12 cellular contexts compared by ENCODE assay signal in the genomic region with DNA sequence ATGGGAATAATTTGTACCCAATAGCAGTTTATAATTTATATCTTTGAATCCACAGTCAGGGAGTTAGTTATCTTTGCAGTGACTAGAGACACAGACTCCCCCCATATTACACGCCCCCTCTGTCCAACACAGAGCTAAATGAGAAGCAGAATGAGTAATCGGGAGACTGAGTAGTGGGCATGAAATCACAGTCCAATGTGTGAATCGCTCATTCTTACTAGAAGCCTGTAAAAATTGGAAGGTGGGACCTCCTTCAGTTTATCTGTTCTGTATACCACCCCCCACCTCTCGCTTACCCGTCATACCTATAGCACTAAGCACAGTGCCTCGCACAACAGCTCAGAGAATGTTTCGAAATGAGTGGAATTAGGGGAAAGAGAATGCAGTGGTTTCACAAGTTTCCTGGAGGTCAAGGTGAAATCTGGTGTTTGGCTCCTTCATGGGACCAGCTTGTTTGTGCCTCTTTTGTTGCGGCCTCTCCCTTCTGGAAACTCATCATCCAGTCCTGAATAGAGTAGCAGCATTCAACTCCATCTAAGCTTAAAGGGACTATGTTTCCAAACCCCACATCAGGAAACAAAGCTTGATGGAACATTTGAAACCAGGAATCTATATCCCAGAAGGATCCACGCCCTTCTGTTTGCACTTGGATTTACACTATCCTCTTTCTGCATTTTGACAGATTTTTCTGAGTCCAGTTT. TPM values are rescaled to one million over a fixed set of nuclear protein-coding genes. Genes with fewer than 3 reads are reported as not detected.
DNase-seq lines count a peak whose midpoint lies in the region; TF ChIP-seq lines count a peak whose summit lies in the region.
"Had no signal": no experiment of that assay in that cellular context is flagged by ENCODE, and none has a peak within 500 bp of the region (broad histone marks: within the 10 kb centered on the region; RNA-seq: fewer than 3 reads in every experiment).

No MANE protein-coding gene starts in this region.

- intact Hi-C loops in thyroid gland (cut with DNase I): no loop called here

- no peaks in the 10 kb centered on the region for H3K9me3 ChIP-seq in cardiac muscle cell (ENCODE audit: low read depth)
- no peaks in the 10 kb centered on the region for H3K9me3 ChIP-seq in right atrium auricular region
- H3K9me3 ChIP-seq in HUES64 (ENCODE audit: insufficient read depth, low read depth, low read length): no peaks in the 10 kb centered on the region
- H3K9me3 ChIP-seq in thyroid gland: no peaks in the 10 kb centered on the region
- H3K9me3 ChIP-seq: BLaER1, sigmoid colon had no signal

- H3K4me3 ChIP-seq in cardiac muscle cell: no peak overlapping the region
- H3K4me3 ChIP-seq in right atrium auricular region: no peak overlapping the region
- no peak overlapping the region for H3K4me3 ChIP-seq in HUES64 (ENCODE audit: low read length)
- no peak overlapping the region for H3K4me3 ChIP-seq in choroid plexus epithelial cell (ENCODE audit: low read depth, low read length)
- H3K4me3 ChIP-seq in thyroid gland (replicated peaks in 1 of 3): no peak overlapping the region
- H3K4me3 ChIP-seq: BLaER1, sigmoid colon had no signal

- H3K27ac ChIP-seq in cardiac muscle cell: peak overlapping the region; percentile 49
- no peak overlapping the region for H3K27ac ChIP-seq in right atrium auricular region
- H3K27ac ChIP-seq in HUES64 (ENCODE audit: low read depth, low read length): 0 out of 2 replicates have a peak overlapping the region, but pooled peaks have one; percentile 3
- peak overlapping the region; percentile 73 to 74 (median 73) for H3K27ac ChIP-seq in thyroid gland
- H3K27ac ChIP-seq: BLaER1 had no signal

- TF ChIP-seq CTCF in cardiac muscle cell (IDR thresholded peaks at IDR 0.05; ENCODE audit: low read depth, low read length) (no peak), right atrium auricular region (IDR thresholded peaks at IDR 0.05) (no peak), choroid plexus epithelial cell (conservative IDR thresholded peaks at IDR 0.05; ENCODE audit: low read depth, low read length) (no peak), thyroid gland (IDR thresholded peaks at IDR 0.05) (no peak)

- TF ChIP-seq POLR2A in thyroid gland (IDR thresholded peaks at IDR 0.05): no peak

- DNase-seq in cardiac muscle cell (ENCODE audit: low read depth in 1 of 2, low spot score in 1 of 2) (peak in 1 of 2 donors; percentile 57), right atrium auricular region (ENCODE audit: low spot score) (no peak), choroid plexus epithelial cell (ENCODE audit: low read depth) (peak; percentile 73), thyroid gland (no peak), NCI-H1105 (lab: John Stamatoyannopoulos, UW) (no peak), inferior parietal cortex (ENCODE audit: extremely low spot score) (no peak), HuH-7.5 (ENCODE audit: low spot score) (no peak)
- DNase-seq: activated effector memory CD4-positive, alpha-beta T cell treated with Interleukin-2 at 50 U/mL for 16 hours; left cardiac atrium; sigmoid colon had no signal

- H3K36me3 ChIP-seq in cardiac muscle cell (no peaks in the 10 kb centered on the region), right atrium auricular region (no peaks in the 10 kb centered on the region), HUES64 (ENCODE audit: insufficient read depth, low read length) (peaks cover 35% of the 10 kb centered on the region; the same call in 1 of the 2 replicates), thyroid gland (no peaks in the 10 kb centered on the region)
- H3K36me3 ChIP-seq: BLaER1, sigmoid colon had no signal

- H3K27me3 ChIP-seq in cardiac muscle cell: no peaks in the 10 kb centered on the region
- H3K27me3 ChIP-seq in right atrium auricular region: no peaks in the 10 kb centered on the region
- H3K27me3 ChIP-seq in HUES64 (ENCODE audit: insufficient read depth, low read length): no peaks in the 10 kb centered on the region
- H3K27me3 ChIP-seq in thyroid gland: no peaks in the 10 kb centered on the region
- H3K27me3 ChIP-seq: BLaER1, sigmoid colon had no signal

- 88% methylated on average over 7 of the region's 9 CpGs for WGBS in HUES64
- 76 to 86% methylated on average over 9 of the region's 9 CpGs for WGBS in thyroid gland, 2 donors

- H3K4me1 ChIP-seq in cardiac muscle cell (ENCODE audit: low read depth) (peaks cover 11% of the 10 kb centered on the region), right atrium auricular region (no peaks in the 10 kb centered on the region), HUES64 (ENCODE audit: insufficient read depth, low read length) (peaks cover 3% of the 10 kb centered on the region), thyroid gland (peaks cover 11 to 17% of the 10 kb centered on the region in 2 donors)

- no peak overlapping the region for H3K9ac ChIP-seq in HUES64 (ENCODE audit: low read depth, low read length)
- H3K9ac ChIP-seq: BLaER1 had no signal

RNA-seq across cellular contexts. Expression of a gene that starts 59.3 kb away (rescaled TPM):
- 15.8 and 21.5 TPM in 2 replicates for total RNA-seq in cardiac muscle cell
- 14.7 and 20.0 TPM in 2 replicates for polyA plus RNA-seq in cardiac muscle cell
- total RNA-seq in right atrium auricular region: 10 to 100 TPM; 28.0 to 46.2 TPM
- polyA plus RNA-seq in HUES64 (2013, experiment 1 of 2): 34.5 TPM
- 40.9 TPM for polyA plus RNA-seq in HUES64 (2013, experiment 2 of 2)
- total RNA-seq in thyroid gland: 10 to 100 TPM; 13.1 to 54.5 (median 22.2) TPM

Comparison
In these comparisons a context has a peak if more than half of its experiments do, and no peak if none do; other contexts are left out.
1. H3K27ac ChIP-seq: peak in cardiac muscle cell (single experiment), HUES64 (single experiment) and thyroid gland (3 of 3); none in right atrium auricular region (0 of 2).